In the genomic region with DNA sequence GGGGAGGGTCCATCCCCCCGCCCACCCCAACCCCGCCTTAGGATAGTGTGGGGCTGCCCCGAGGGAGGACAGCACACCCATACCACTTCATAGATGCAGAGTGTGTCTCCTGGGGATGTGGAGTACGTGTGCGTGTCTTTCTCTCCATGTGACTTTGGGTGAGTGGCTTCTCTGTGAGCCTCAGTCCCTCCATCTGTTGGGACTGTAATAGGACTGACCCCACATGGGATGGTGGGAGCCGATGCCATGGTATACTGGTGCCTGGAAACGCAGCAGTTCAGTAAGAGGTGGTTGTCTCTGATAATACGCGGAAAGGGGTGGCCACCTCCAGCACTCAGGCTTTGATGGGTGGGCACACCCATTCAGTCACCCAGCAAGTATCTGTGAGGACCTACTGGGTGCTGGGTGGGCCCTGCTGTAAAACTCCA, we compare ENCODE assay signal across 8 cellular contexts. TPM values are rescaled to one million over a fixed set of nuclear protein-coding genes. Genes with fewer than 3 reads are reported as not detected.
DNase-seq lines count a peak whose midpoint lies in the region; ATAC-seq and TF ChIP-seq lines count a peak whose summit lies in the region.

No MANE protein-coding gene starts in this region.

- H3K27me3 Mint-ChIP-seq in activated naive CD4-positive, alpha-beta T cell treated with anti-CD3 and anti-CD28 coated beads, Interleukin-2, amount 50 U/mL, for 24 hours, result no peaks in the 10 kb centered on the region

- H3K4me1 ChIP-seq in tibial artery, result peaks cover 0 to 43% (median 25%) of the 10 kb centered on the region in 4 donors

- ATAC-seq in Right ventricle myocardium inferior (no peak), left cardiac atrium (no peak), GM21723 (IDR thresholded peaks at IDR 0.05; ENCODE audit: unreplicated experiment) (no peak), HG03342 (IDR thresholded peaks at IDR 0.05; ENCODE audit: unreplicated experiment) (no peak)

- intact Hi-C loops in Right ventricle myocardium inferior (cut with DNase I), result no loop called here
- intact Hi-C loops in left cardiac atrium (cut with DNase I), result no loop called here
- intact Hi-C loops in tibial artery (cut with DNase I; ENCODE audit: low total_unique reads), result no loop called here

- peak overlapping the region; percentile 90 for H3K27ac Mint-ChIP-seq in activated naive CD4-positive, alpha-beta T cell treated with anti-CD3 and anti-CD28 coated beads, Interleukin-2, amount 50 U/mL, for 24 hours

- H3K4me3 Mint-ChIP-seq in activated naive CD4-positive, alpha-beta T cell treated with anti-CD3 and anti-CD28 coated beads, Interleukin-2, amount 50 U/mL, for 24 hours, result peak overlapping the region; percentile 96

- H3K36me3 ChIP-seq in kidney epithelial cell (ENCODE audit: control insufficient read depth, insufficient read depth, low read length) (peaks cover 2% of the 10 kb centered on the region), tibial artery (peaks cover 11 to 43% (median 31%) of the 10 kb centered on the region in 3 donors)

- H3K27me3 ChIP-seq in kidney epithelial cell (ENCODE audit: control insufficient read depth, insufficient read depth, low read length), result no peaks in the 10 kb centered on the region
- no peaks in the 10 kb centered on the region for H3K27me3 ChIP-seq in tibial artery

- peaks cover 2% of the 10 kb centered on the region for H3K36me3 Mint-ChIP-seq in activated naive CD4-positive, alpha-beta T cell treated with anti-CD3 and anti-CD28 coated beads, Interleukin-2, amount 50 U/mL, for 24 hours

- TF ChIP-seq CTCF in kidney epithelial cell (IDR thresholded peaks at IDR 0.05; ENCODE audit: insufficient read depth, low read length, poor library complexity, severe bottlenecking) (no peak), tibial artery (IDR thresholded peaks at IDR 0.05) (no peak)

- peak overlapping the region; percentile 87 to 95 for H3K27ac ChIP-seq in tibial artery

- H3K9me3 Mint-ChIP-seq in activated naive CD4-positive, alpha-beta T cell treated with anti-CD3 and anti-CD28 coated beads, Interleukin-2, amount 50 U/mL, for 24 hours, result no peaks in the 10 kb centered on the region

- DNase-seq in Right ventricle myocardium inferior (ENCODE audit: missing footprints) (peak; percentile 45), left cardiac atrium (no peak), kidney epithelial cell (ENCODE audit: low read depth) (no peak), tibial artery (no peak), pons (ENCODE audit: low spot score) (no peak)

- peaks cover 47% of the 10 kb centered on the region for H3K4me1 Mint-ChIP-seq in activated naive CD4-positive, alpha-beta T cell treated with anti-CD3 and anti-CD28 coated beads, Interleukin-2, amount 50 U/mL, for 24 hours

- H3K4me3 ChIP-seq in kidney epithelial cell (ENCODE audit: low read depth, low read length) (peak overlapping the region; percentile 71), tibial artery (peak overlapping the region; percentile 77 to 79)

- no peaks in the 10 kb centered on the region for H3K9me3 ChIP-seq in tibial artery

RNA-seq across cellular contexts. Expression of a gene that starts 0.8 kb away (rescaled TPM):
- total RNA-seq in Right ventricle myocardium inferior (9.6 TPM), left cardiac atrium (10 to 100 TPM; 14.9 to 18.0 TPM), kidney epithelial cell (52.4 and 63.6 TPM in 2 replicates)

RNA-seq across cellular contexts. Expression of a gene that starts 28.1 kb away (rescaled TPM):
- 16.2 TPM for total RNA-seq in Right ventricle myocardium inferior
- total RNA-seq in left cardiac atrium, result 10 to 100 TPM; 12.4 to 17.3 TPM
- total RNA-seq in kidney epithelial cell, result 25.7 and 41.7 TPM in 2 replicates

RNA-seq across cellular contexts. Expression of a gene that starts 28.5 kb away (rescaled TPM):
- total RNA-seq in Right ventricle myocardium inferior (51.4 TPM), left cardiac atrium (10 to 100 TPM; 37.2 to 61.9 TPM), kidney epithelial cell (111 and 117 TPM in 2 replicates)

RNA-seq across cellular contexts. Expression of a gene that starts 56.7 kb away (rescaled TPM):
- total RNA-seq in Right ventricle myocardium inferior, result 14.1 TPM
- total RNA-seq in left cardiac atrium, result 10 to 100 TPM; 15.1 to 15.4 TPM
- 0.14 and 0.33 TPM in 2 replicates for total RNA-seq in kidney epithelial cell
